ENCODE assay signal across 8 cellular contexts in genomic region chr5:119411935-119412623, GRCh38. TPM values are rescaled to one million over a fixed set of nuclear protein-coding genes. Genes with fewer than 3 reads are reported as not detected.
DNase-seq lines count a peak whose midpoint lies in the region; ATAC-seq and TF ChIP-seq lines count a peak whose summit lies in the region.

No MANE protein-coding gene starts in this region.

- DNase-seq in NCI-H345 treated with DMSO at 0.1 percent for 48 hours (lab: John Stamatoyannopoulos, UW; ENCODE audit: unreplicated experiment), result peak; percentile 54
- DNase-seq in activated CD4-positive, alpha-beta T cell treated with anti-CD3 and anti-CD28 coated beads for 36 hours, result peak; percentile 66
- DNase-seq in stimulated activated CD8-positive, alpha-beta memory T cell treated with anti-CD3 and anti-CD28 coated beads, Interleukin-7, amount 100 ng/mL, for 4 hours (ENCODE audit: low read depth in 2 of 2), result peak; percentile 16 to 46

- 2% methylated on average over 11 of the region's 13 CpGs for WGBS in ectodermal cell, 2 experiments
- WGBS in liver, result 6% methylated on average over 13 of the region's 13 CpGs

- H3K27me3 ChIP-seq in ectodermal cell (ENCODE audit: control insufficient read depth, insufficient read depth, low read length, poor library complexity, severe bottlenecking) (no peaks in the 10 kb centered on the region), liver (ENCODE audit: control insufficient read depth in 4 of 4, insufficient read depth in 4 of 4, low read length in 3 of 4) (no peaks in the 10 kb centered on the region)

- H3K4me3 Mint-ChIP-seq in activated CD4-positive, alpha-beta T cell treated with anti-CD3 and anti-CD28 coated beads for 36 hours, result peak overlapping the region; percentile 78

- no peaks in the 10 kb centered on the region for H3K4me1 ChIP-seq in ectodermal cell (ENCODE audit: control insufficient read depth, insufficient read depth, low read length)
- H3K4me1 ChIP-seq in liver (ENCODE audit: control insufficient read depth in 4 of 4, insufficient read depth in 4 of 4, low read length in 3 of 4), result peaks cover 0 to 4% (median 0%) of the 10 kb centered on the region in 4 donors

- ATAC-seq in GM18909 (IDR thresholded peaks at IDR 0.05; ENCODE audit: poor library complexity, unreplicated experiment), result peak; percentile 72
- peak; percentile 81 for ATAC-seq in HG03354 (IDR thresholded peaks at IDR 0.05; ENCODE audit: poor library complexity, severe bottlenecking, unreplicated experiment)
- ATAC-seq in activated CD4-positive, alpha-beta T cell treated with anti-CD3 and anti-CD28 coated beads for 36 hours, result peak; percentile 78

- no peaks in the 10 kb centered on the region for H3K36me3 Mint-ChIP-seq in activated CD4-positive, alpha-beta T cell treated with anti-CD3 and anti-CD28 coated beads for 36 hours (ENCODE audit: low read depth)

- intact Hi-C loops in activated CD4-positive, alpha-beta T cell treated with anti-CD3 and anti-CD28 coated beads for 36 hours (cut with DNase I, micrococcal nuclease), result loop anchor here (1.0 to 5.0 kb wide), 11 partner anchors 15 to 424 kb away; partner anchors contain the start of genes DTWD2 (in 2 of the 2) and DMXL1 (in 1 of the 2)

- POLR2A ChIA-PET in activated CD4-positive, alpha-beta T cell treated with anti-CD3 and anti-CD28 coated beads for 36 hours (lab: Charles Lee), result interaction anchor here (0.8 to 1.9 kb wide), 2 partner anchors 45 to 144 kb away, joined by 3 to 7 read pairs; no protein-coding TSS in a partner anchor

- H3K27ac ChIP-seq in C4-2B (peak overlapping the region; percentile 58), ectodermal cell (ENCODE audit: insufficient read depth, low read depth, low read length, poor library complexity, severe bottlenecking) (no peak overlapping the region), liver (ENCODE audit: low read depth in 1 of 2, low read length in 2 of 2) (peak overlapping the region; percentile 16 to 56)

- CTCF ChIA-PET in activated CD4-positive, alpha-beta T cell treated with anti-CD3 and anti-CD28 coated beads for 36 hours (lab: Charles Lee), result interaction anchor here (0.6 to 6.4 kb wide), 68 partner anchors 9 to 573 kb away, joined by 3 to 88 read pairs (median 6); partner anchors contain the start of genes DMXL1, DTWD2 and TNFAIP8

- H3K36me3 ChIP-seq in ectodermal cell (ENCODE audit: control insufficient read depth, insufficient read depth, low read length) (no peaks in the 10 kb centered on the region), liver (ENCODE audit: control insufficient read depth in 4 of 4, insufficient read depth in 3 of 4, low read depth in 1 of 4, low read length in 3 of 4) (no peaks in the 10 kb centered on the region)

- peak; percentile 98 to 99 for TF ChIP-seq RAD21 in liver (IDR thresholded peaks at IDR 0.05)

- H3K4me3 ChIP-seq in ectodermal cell (ENCODE audit: insufficient read depth, low read depth, low read length), result peak overlapping the region; percentile 51
- peak overlapping the region; percentile 45 to 68 (median 65) for H3K4me3 ChIP-seq in liver (ENCODE audit: low read depth in 1 of 3, low read length in 3 of 3)

- TF ChIP-seq CTCF in C4-2B (conservative IDR thresholded peaks at IDR 0.05) (peak; percentile 95), liver (IDR thresholded peaks at IDR 0.05; ENCODE audit: low read depth, low read length, missing input control) (peak; percentile 96)

- H3K27me3 Mint-ChIP-seq in activated CD4-positive, alpha-beta T cell treated with anti-CD3 and anti-CD28 coated beads for 36 hours, result no peaks in the 10 kb centered on the region

- H3K27ac Mint-ChIP-seq in activated CD4-positive, alpha-beta T cell treated with anti-CD3 and anti-CD28 coated beads for 36 hours, result peak overlapping the region; percentile 93

- H3K4me1 Mint-ChIP-seq in activated CD4-positive, alpha-beta T cell treated with anti-CD3 and anti-CD28 coated beads for 36 hours, result peaks cover 35% of the 10 kb centered on the region

- no peaks in the 10 kb centered on the region for H3K9me3 Mint-ChIP-seq in activated CD4-positive, alpha-beta T cell treated with anti-CD3 and anti-CD28 coated beads for 36 hours (ENCODE audit: low read depth)

- H3K9me3 ChIP-seq in ectodermal cell (ENCODE audit: control insufficient read depth, low read length) (no peaks in the 10 kb centered on the region), liver (ENCODE audit: control insufficient read depth in 4 of 4, low read length in 3 of 4) (no peaks in the 10 kb centered on the region)

- H3K9ac ChIP-seq in liver (ENCODE audit: low read depth in 1 of 2, low read length in 2 of 2), result peak overlapping the region; percentile 73 to 98

TF ChIP-seq in liver, 16 proteins besides CTCF, POLR2A, EP300 and RAD21:
- TF ChIP-seq YY1 (IDR thresholded peaks at IDR 0.05), result peak; percentile 38
- no peak for TF ChIP-seq JUND (IDR thresholded peaks at IDR 0.05)
- TF ChIP-seq, protein P1, sequence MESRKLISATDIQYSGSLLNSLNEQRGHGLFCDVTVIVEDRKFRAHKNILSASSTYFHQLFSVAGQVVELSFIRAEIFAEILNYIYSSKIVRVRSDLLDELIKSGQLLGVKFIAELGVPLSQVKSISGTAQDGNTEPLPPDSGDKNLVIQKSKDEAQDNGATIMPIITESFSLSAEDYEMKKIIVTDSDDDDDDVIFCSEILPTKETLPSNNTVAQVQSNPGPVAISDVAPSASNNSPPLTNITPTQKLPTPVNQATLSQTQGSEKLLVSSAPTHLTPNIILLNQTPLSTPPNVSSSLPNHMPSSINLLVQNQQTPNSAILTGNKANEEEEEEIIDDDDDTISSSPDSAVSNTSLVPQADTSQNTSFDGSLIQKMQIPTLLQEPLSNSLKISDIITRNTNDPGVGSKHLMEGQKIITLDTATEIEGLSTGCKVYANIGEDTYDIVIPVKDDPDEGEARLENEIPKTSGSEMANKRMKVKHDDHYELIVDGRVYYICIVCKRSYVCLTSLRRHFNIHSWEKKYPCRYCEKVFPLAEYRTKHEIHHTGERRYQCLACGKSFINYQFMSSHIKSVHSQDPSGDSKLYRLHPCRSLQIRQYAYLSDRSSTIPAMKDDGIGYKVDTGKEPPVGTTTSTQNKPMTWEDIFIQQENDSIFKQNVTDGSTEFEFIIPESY (IDR thresholded peaks at IDR 0.05), result no peak

RNA-seq across cellular contexts. Expression of gene HSD17B4, which starts 40.2 kb away (rescaled TPM):
- total RNA-seq in activated CD4-positive, alpha-beta T cell treated with anti-CD3 and anti-CD28 coated beads for 36 hours, result 100 to 1,000 TPM in 1 of 2 experiments, 10 to 100 TPM in 1; 92.3 to 113 TPM
- polyA plus RNA-seq in ectodermal cell (2013, experiment 1 of 4), result 193 TPM
- polyA plus RNA-seq in ectodermal cell (2013, experiment 2 of 4), result 206 TPM
- polyA plus RNA-seq in ectodermal cell (2013, experiment 3 of 4), result 179 TPM
- 170 TPM for polyA plus RNA-seq in ectodermal cell (2013, experiment 4 of 4)
- total RNA-seq in liver, result 100 to 1,000 TPM; 299 to 699 TPM
- polyA plus RNA-seq in liver, result 100 to 1,000 TPM; 378 to 407 TPM

RNA-seq across cellular contexts. Expression of gene TNFAIP8, which starts 56.3 kb away (rescaled TPM):
- 100 to 1,000 TPM; 166 to 171 TPM for total RNA-seq in activated CD4-positive, alpha-beta T cell treated with anti-CD3 and anti-CD28 coated beads for 36 hours
- 20.4 TPM for polyA plus RNA-seq in ectodermal cell (2013, experiment 1 of 4)
- 19.3 TPM for polyA plus RNA-seq in ectodermal cell (2013, experiment 2 of 4)
- polyA plus RNA-seq in ectodermal cell (2013, experiment 3 of 4), result 17.4 TPM
- 15.9 TPM for polyA plus RNA-seq in ectodermal cell (2013, experiment 4 of 4)
- 10 to 100 TPM in 1 of 2 donors, 1 to 10 TPM in 1; 5.5 to 28.6 TPM for total RNA-seq in liver
- 1 to 10 TPM; 2.6 to 3.3 TPM for polyA plus RNA-seq in liver

Comparison
In these comparisons a context has a peak if more than half of its experiments do, and no peak if none do; other contexts are left out.
1. RNA of gene TNFAIP8, which starts 56.3 kb away (total RNA-seq): 166 to 171 TPM in activated CD4-positive, alpha-beta T cell treated with anti-CD3 and anti-CD28 coated beads for 36 hours; 5.5 to 28.6 TPM in liver; every median in the first group is over 4 times any median in the second.
2. Peak in every context shown above with its lines, with median percentiles within 50 percentile points of each other: ATAC-seq and DNase-seq.